ENCODE assay signal across 1 cellular context in genomic region chr11:119752946-119753345, GRCh38.
TF ChIP-seq lines count a peak whose summit lies in the region.

No MANE protein-coding gene starts in this region.

TF ChIP-seq in GM23338, 12 proteins besides CTCF, POLR2A, EP300 and RAD21 (continued from another document):
- TF ChIP-seq ZNF462 (CRISPR knock-in tag; IDR thresholded peaks at IDR 0.05) (no peak), EZH2 (IDR thresholded peaks at IDR 0.05; ENCODE audit: low read depth, unreplicated experiment) (no peak), ZNF114 (CRISPR knock-in tag; IDR thresholded peaks at IDR 0.05) (no peak), ZNF331 (CRISPR knock-in tag; IDR thresholded peaks at IDR 0.05; ENCODE audit: low read depth) (no peak), JUNB (IDR thresholded peaks at IDR 0.05; ENCODE audit: unreplicated experiment) (no peak), NANOG (IDR thresholded peaks at IDR 0.05; ENCODE audit: borderline replicate concordance) (no peak), STAT1 (IDR thresholded peaks at IDR 0.05; ENCODE audit: unreplicated experiment) (no peak)
- TF ChIP-seq, protein P1, sequence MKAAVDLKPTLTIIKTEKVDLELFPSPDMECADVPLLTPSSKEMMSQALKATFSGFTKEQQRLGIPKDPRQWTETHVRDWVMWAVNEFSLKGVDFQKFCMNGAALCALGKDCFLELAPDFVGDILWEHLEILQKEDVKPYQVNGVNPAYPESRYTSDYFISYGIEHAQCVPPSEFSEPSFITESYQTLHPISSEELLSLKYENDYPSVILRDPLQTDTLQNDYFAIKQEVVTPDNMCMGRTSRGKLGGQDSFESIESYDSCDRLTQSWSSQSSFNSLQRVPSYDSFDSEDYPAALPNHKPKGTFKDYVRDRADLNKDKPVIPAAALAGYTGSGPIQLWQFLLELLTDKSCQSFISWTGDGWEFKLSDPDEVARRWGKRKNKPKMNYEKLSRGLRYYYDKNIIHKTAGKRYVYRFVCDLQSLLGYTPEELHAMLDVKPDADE (IDR thresholded peaks at IDR 0.05), result no peak
